18 cellular contexts compared by ENCODE assay signal in the genomic region with DNA sequence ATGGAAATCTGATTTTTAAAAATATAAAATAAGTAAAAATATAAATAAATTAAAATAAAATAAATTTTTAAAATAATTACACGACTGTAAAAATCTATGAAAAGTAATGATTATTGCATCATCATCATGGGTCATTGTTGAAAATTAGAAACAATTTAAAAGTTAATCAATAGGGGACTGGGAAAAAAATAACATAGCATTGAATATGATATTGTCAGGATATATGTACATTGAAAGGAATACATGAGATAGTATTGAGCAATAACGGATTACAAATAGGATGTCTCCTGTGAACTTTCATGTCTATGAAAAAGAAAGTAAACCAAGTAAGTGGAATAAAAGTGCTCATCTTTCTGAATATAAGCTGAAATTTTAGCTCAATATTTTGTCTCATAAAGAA.
DNase-seq lines count a peak whose midpoint lies in the region; ATAC-seq, FAIRE-seq and TF ChIP-seq lines count a peak whose summit lies in the region.
"Had no signal": no experiment of that assay in that cellular context is flagged by ENCODE, and none has a peak within 500 bp of the region (broad histone marks: within the 10 kb centered on the region; RNA-seq: fewer than 3 reads in every experiment).

No MANE protein-coding gene starts in this region.

- POLR2A ChIA-PET in IMR-90 (lab: Charles Lee; ENCODE audit: unreplicated experiment): no interaction called here

- H4K8ac ChIP-seq in IMR-90 (ENCODE audit: low read depth in 2 of 2, low read length in 2 of 2): no peak overlapping the region

- H3K79me1 ChIP-seq in IMR-90 (ENCODE audit: low read depth in 1 of 2, low read length in 2 of 2): no peaks in the 10 kb centered on the region

- H3K27ac Mint-ChIP-seq in nephron progenitor cell: no peak overlapping the region
- H3K27ac Mint-ChIP-seq: CD4-positive, alpha-beta memory T cell; GM23338 had no signal

- no peak overlapping the region for H3K4me3 Mint-ChIP-seq in nephron progenitor cell
- H3K4me3 Mint-ChIP-seq: CD4-positive, alpha-beta memory T cell; GM23338; H9 had no signal

- H3K36me3 Mint-ChIP-seq in nephron progenitor cell (ENCODE audit: low read depth): no peaks in the 10 kb centered on the region
- H3K36me3 Mint-ChIP-seq: CD4-positive, alpha-beta memory T cell had no signal

- H3K4ac ChIP-seq in IMR-90 (ENCODE audit: low read depth, low read length): no peak overlapping the region

- no peak overlapping the region for H2BK5ac ChIP-seq in IMR-90 (ENCODE audit: low read depth, low read length, poor library complexity, severe bottlenecking)

- H3K23ac ChIP-seq in IMR-90 (ENCODE audit: low read depth, low read length): no peak overlapping the region

- no peak for TF ChIP-seq RAD21 in IMR-90 (IDR thresholded peaks at IDR 0.05; ENCODE audit: low read length)

- no peak overlapping the region for H3K18ac ChIP-seq in IMR-90 (ENCODE audit: low read depth, low read length)

- in situ Hi-C loops in IMR-90 (cut with MboI; ENCODE audit: low sequenced_read_pairs): no loop called here

- no peak overlapping the region for H2BK20ac ChIP-seq in IMR-90 (ENCODE audit: low read depth, low read length)

- no peak overlapping the region for H3K4me2 ChIP-seq in IMR-90 (ENCODE audit: low read depth, low read length)
- H3K4me2 ChIP-seq: GM23338 had no signal

- H4K20me1 ChIP-seq in IMR-90 (ENCODE audit: insufficient read depth, low read length): no peaks in the 10 kb centered on the region

- no peaks in the 10 kb centered on the region for H3K27me3 Mint-ChIP-seq in nephron progenitor cell (ENCODE audit: low read depth, poor library complexity)
- H3K27me3 Mint-ChIP-seq: CD4-positive, alpha-beta memory T cell had no signal

- TF ChIP-seq POLR2A in IMR-90 (IDR thresholded peaks at IDR 0.05; ENCODE audit: low read depth, low read length): no peak

- H3K9ac ChIP-seq in IMR-90 (ENCODE audit: low read depth, low read length) (no peak overlapping the region), kidney (ENCODE audit: low read length in 2 of 2) (no peak overlapping the region)

- DNase-seq in IMR-90: no peak
- DNase-seq in kidney: no peak
- DNase-seq in nephron progenitor cell: no peak
- DNase-seq in upper lobe of right lung: no peak
- DNase-seq: 8988T; C1 segment of cervical spinal cord; Calu3; CD4-positive, alpha-beta memory T cell; COR-L47; DMS53; DMS79 treated with DMSO at 0.1 percent for 48 hours; H9 had no signal

- no peak overlapping the region for H4K5ac ChIP-seq in IMR-90 (ENCODE audit: low read depth, low read length)

- no peaks in the 10 kb centered on the region for H3K4me1 Mint-ChIP-seq in nephron progenitor cell
- H3K4me1 Mint-ChIP-seq: CD4-positive, alpha-beta memory T cell had no signal

- H3K56ac ChIP-seq in IMR-90 (ENCODE audit: extremely low read depth, insufficient read depth, low read length): no peak overlapping the region

- H3K4me3 ChIP-seq in IMR-90 (ENCODE audit: insufficient read depth, low read depth, low read length) (no peak overlapping the region), kidney (ENCODE audit: low read length in 2 of 2) (no peak overlapping the region), upper lobe of right lung (no peak overlapping the region)
- H3K4me3 ChIP-seq: GM23338 had no signal

- BruUV-seq in IMR-90 (replicated peaks; lab: Mats Ljungman, UMichigan): no TSS peak

- H3K36me3 ChIP-seq in IMR-90 (ENCODE audit: control insufficient read depth, insufficient read depth, low read length) (no peaks in the 10 kb centered on the region), kidney (ENCODE audit: control insufficient read depth in 1 of 2, insufficient read depth in 2 of 2, low read length in 2 of 2) (no peaks in the 10 kb centered on the region), upper lobe of right lung (no peaks in the 10 kb centered on the region)

- H3K27ac ChIP-seq in IMR-90 (ENCODE audit: insufficient read depth, low read length) (no peak overlapping the region), kidney (ENCODE audit: low read depth in 2 of 2, low read length in 2 of 2) (no peak overlapping the region), upper lobe of right lung (no peak overlapping the region)

- ATAC-seq in IMR-90 (ENCODE audit: low read depth) (no peak), GM21381 (IDR thresholded peaks at IDR 0.05; ENCODE audit: unreplicated experiment) (no peak), upper lobe of right lung (no peak)
- ATAC-seq: GM23338, HCT116 had no signal

- no peaks in the 10 kb centered on the region for H3K27me3 ChIP-seq in IMR-90 (ENCODE audit: control insufficient read depth, insufficient read depth, low read length)
- no peaks in the 10 kb centered on the region for H3K27me3 ChIP-seq in upper lobe of right lung

- H3K9me1 ChIP-seq in IMR-90 (ENCODE audit: insufficient read depth, low read length): no peaks in the 10 kb centered on the region

- no peak overlapping the region for H2BK120ac ChIP-seq in IMR-90 (ENCODE audit: low read depth, low read length)

- no peaks in the 10 kb centered on the region for H3K9me3 Mint-ChIP-seq in nephron progenitor cell
- H3K9me3 Mint-ChIP-seq: GM23338 had no signal

- H2AK5ac ChIP-seq in IMR-90 (ENCODE audit: low read depth, low read length): no peak overlapping the region

- dilution Hi-C loops in IMR-90 (cut with HindIII; ENCODE audit: low sequenced_read_pairs, unreplicated experiment): no loop called here

- no peak overlapping the region for H4K91ac ChIP-seq in IMR-90 (ENCODE audit: insufficient read depth, low read depth, low read length)

- H3K9me3 ChIP-seq in IMR-90 (ENCODE audit: control insufficient read depth, insufficient read depth, low read length): no peaks in the 10 kb centered on the region
- no peaks in the 10 kb centered on the region for H3K9me3 ChIP-seq in kidney (ENCODE audit: control insufficient read depth in 1 of 2, low read length in 2 of 2)
- no peaks in the 10 kb centered on the region for H3K9me3 ChIP-seq in upper lobe of right lung

- CTCF ChIA-PET in IMR-90 (lab: Yijun Ruan, JAX): no interaction called here

- intact Hi-C loops in IMR-90 (cut with micrococcal nuclease) (no loop called here), kidney (cut with DNase I) (no loop called here), upper lobe of right lung (cut with DNase I) (no loop called here)

- H2AFZ ChIP-seq in IMR-90 (replicated peaks; ENCODE audit: low read length, poor library complexity): no peak overlapping the region
- H2AFZ ChIP-seq: GM23338 had no signal

- no peaks in the 10 kb centered on the region for H3K4me1 ChIP-seq in IMR-90 (ENCODE audit: control insufficient read depth, insufficient read depth, low read length)
- no peaks in the 10 kb centered on the region for H3K4me1 ChIP-seq in kidney (ENCODE audit: control insufficient read depth in 1 of 2, insufficient read depth in 1 of 2, low read depth in 1 of 2, low read length in 2 of 2)
- H3K4me1 ChIP-seq in upper lobe of right lung: no peaks in the 10 kb centered on the region

- TF ChIP-seq CTCF in IMR-90 (conservative IDR thresholded peaks at IDR 0.05; ENCODE audit: low read depth, low read length) (no peak), kidney (IDR thresholded peaks at IDR 0.05; ENCODE audit: borderline replicate concordance, extremely low read depth, insufficient read depth) (no peak), nephron progenitor cell (IDR thresholded peaks at IDR 0.05) (no peak), upper lobe of right lung (IDR thresholded peaks at IDR 0.05) (no peak)

- no peak overlapping the region for H2BK15ac ChIP-seq in IMR-90 (ENCODE audit: low read depth, low read length)

- H3K14ac ChIP-seq in IMR-90 (replicated peaks; ENCODE audit: low read depth, low read length): no peak overlapping the region

- H2AK9ac ChIP-seq in IMR-90 (replicated peaks; ENCODE audit: low read depth, low read length, poor library complexity): no peak overlapping the region

- no CpG with 5 or more reads among the region's 2 CpGs for WGBS in IMR-90 (ENCODE audit: extremely low coverage in 2 of 2, insufficient read length in 1 of 2), 2 experiments

- FAIRE-seq in A204.1 (lab: Jason Lieb, UNC) (peak; percentile 6), colon (lab: Jason Lieb, UNC) (peak; percentile 89), kidney (lab: Jason Lieb, UNC) (peak; percentile 81)
- FAIRE-seq: GM12892 had no signal

TF ChIP-seq in IMR-90, 13 proteins besides CTCF, POLR2A, EP300 and RAD21:
- TF ChIP-seq RFX5 (IDR thresholded peaks at IDR 0.05; ENCODE audit: low read depth, low read length) (no peak), CEBPB (IDR thresholded peaks at IDR 0.05; ENCODE audit: low read depth, low read length) (peak; percentile 69)
